ENCODE assay signal across 8 cellular contexts in genomic region chr18:79644006-79644665, GRCh38. TPM values are rescaled to one million over a fixed set of nuclear protein-coding genes. Genes with fewer than 3 reads are reported as not detected.
DNase-seq lines count a peak whose midpoint lies in the region; ATAC-seq lines count a peak whose summit lies in the region.

No MANE protein-coding gene starts in this region.

- peaks cover 5% of the 10 kb centered on the region for H3K4me1 Mint-ChIP-seq in activated naive CD4-positive, alpha-beta T cell treated with anti-CD3 and anti-CD28 coated beads, Interleukin-2, amount 10 ng/mL, durations not matched to agents 7 days and 5 days

- DNase-seq in DMS 273 treated with DMSO at 0.1 percent for 48 hours (lab: John Stamatoyannopoulos, UW) (peak; percentile 16), Kasumi-1 (lab: John Stamatoyannopoulos, UW) (peak; percentile 33 to 47), SK-MEL-5 (ENCODE audit: low read depth, low spot score) (peak; percentile 65), cardiac septum (ENCODE audit: low spot score) (peak; percentile 84), GDM1 (lab: John Stamatoyannopoulos, UW) (no peak)
- DNase-seq in activated naive CD4-positive, alpha-beta T cell treated with anti-CD3 and anti-CD28 coated beads, Interleukin-2, amount 10 ng/mL, durations not matched to agents 7 days and 5 days = peak; percentile 80

- peaks cover 25% of the 10 kb centered on the region for H3K27me3 Mint-ChIP-seq in activated naive CD4-positive, alpha-beta T cell treated with anti-CD3 and anti-CD28 coated beads, Interleukin-2, amount 10 ng/mL, durations not matched to agents 7 days and 5 days

- no peak overlapping the region for H3K27ac Mint-ChIP-seq in activated naive CD4-positive, alpha-beta T cell treated with anti-CD3 and anti-CD28 coated beads, Interleukin-2, amount 10 ng/mL, durations not matched to agents 7 days and 5 days

- in situ Hi-C loops in SK-MEL-5 (cut with HindIII; ENCODE audit: low pct_unique_long_range_greater_than_20kb, low sequenced_read_pairs) = no loop called here

- intact Hi-C loops in cardiac septum (cut with DNase I) = loop anchor here (1.0 to 5.0 kb wide), 2 partner anchors 117 to 265 kb away; no protein-coding TSS in a partner anchor

- peak overlapping the region; percentile 47 for H3K4me3 ChIP-seq in rectal smooth muscle tissue (ENCODE audit: low read length)

- H3K9me3 Mint-ChIP-seq in activated naive CD4-positive, alpha-beta T cell treated with anti-CD3 and anti-CD28 coated beads, Interleukin-2, amount 10 ng/mL, durations not matched to agents 7 days and 5 days = no peaks in the 10 kb centered on the region

- H3K4me1 ChIP-seq in rectal smooth muscle tissue (ENCODE audit: control insufficient read depth, insufficient read depth, low read length) = peaks cover 2% of the 10 kb centered on the region

- no peaks in the 10 kb centered on the region for H3K27me3 ChIP-seq in rectal smooth muscle tissue (ENCODE audit: control insufficient read depth, insufficient read depth, low read length)

- no peak overlapping the region for H3K4me3 Mint-ChIP-seq in activated naive CD4-positive, alpha-beta T cell treated with anti-CD3 and anti-CD28 coated beads, Interleukin-2, amount 10 ng/mL, durations not matched to agents 7 days and 5 days

- CTCF ChIA-PET in activated naive CD4-positive, alpha-beta T cell treated with anti-CD3 and anti-CD28 coated beads, Interleukin-2, amount 10 ng/mL, durations not matched to agents 7 days and 5 days (lab: Charles Lee) = interaction anchor here (0.6 to 7.4 kb wide), 5 partner anchors 19 to 264 kb away, joined by 3 to 73 read pairs (median 3); no protein-coding TSS in a partner anchor

- ATAC-seq in GM21529 (IDR thresholded peaks at IDR 0.05; ENCODE audit: unreplicated experiment) = peak; percentile 80

- H3K27ac ChIP-seq in rectal smooth muscle tissue (ENCODE audit: low read depth, low read length) = no peak overlapping the region

- H3K36me3 ChIP-seq in rectal smooth muscle tissue (ENCODE audit: control insufficient read depth, insufficient read depth, low read length) = no peaks in the 10 kb centered on the region

- no peak overlapping the region for H3K9ac ChIP-seq in rectal smooth muscle tissue (ENCODE audit: low read length)

- no peaks in the 10 kb centered on the region for H3K36me3 Mint-ChIP-seq in activated naive CD4-positive, alpha-beta T cell treated with anti-CD3 and anti-CD28 coated beads, Interleukin-2, amount 10 ng/mL, durations not matched to agents 7 days and 5 days

RNA-seq across cellular contexts. Expression of gene CTDP1, which starts 35.5 kb away (rescaled TPM):
- 17.6 and 21.6 TPM in 2 replicates for total RNA-seq in SK-MEL-5 (2014; rRNA removed; shearing (Covaris generic))
- polyA plus RNA-seq in SK-MEL-5 (2015; cell fraction: cytosol; rRNA removed) = 21.5 and 26.4 TPM in 2 replicates
- polyA plus RNA-seq in SK-MEL-5 (2015; cell fraction: nucleus; rRNA removed) = 11.3 and 15.9 TPM in 2 replicates
- total RNA-seq in cardiac septum = 10.8 TPM
